Comparison of ENCODE assay signal across 8 cellular contexts in genomic region chr6:33579828-33580714, GRCh38. TPM values are rescaled to one million over a fixed set of nuclear protein-coding genes. Genes with fewer than 3 reads are reported as not detected.
A peak's percentile ranks its signal among the peaks of the same experiment; 100 is the strongest.
DNase-seq lines count a peak whose midpoint lies in the region; ATAC-seq and TF ChIP-seq lines count a peak whose summit lies in the region.

TSS of gene BAK1 (minus strand) at chr6:33580276. CDS start at chr6:33577604, 2,672 bp downstream.

- POLR2A ChIA-PET in PC-3 (lab: Charles Lee; ENCODE audit: unreplicated experiment) = interaction anchor here (0.5 to 0.6 kb wide), 2 partner anchors 162 to 1931 kb away, joined by 3 to 4 read pairs; no protein-coding TSS in a partner anchor

- H3K27me3 ChIP-seq in PC-3 (ENCODE audit: low read length) (no peaks in the 10 kb centered on the region), mucosa of stomach (ENCODE audit: control insufficient read depth, insufficient read depth, low read length) (no peaks in the 10 kb centered on the region)

- peak; percentile 76 for ATAC-seq in GM21526 (IDR thresholded peaks at IDR 0.05; ENCODE audit: low FRiP score, unreplicated experiment)
- peak; percentile 93 for ATAC-seq in PC-3

- H3K36me3 ChIP-seq in PC-3 (ENCODE audit: low read depth, low read length) (peaks cover 12% of the 10 kb centered on the region; the same call in 1 of the 2 replicates), mucosa of stomach (ENCODE audit: control insufficient read depth, insufficient read depth, low read length) (peaks cover 7% of the 10 kb centered on the region)

- H3K9me3 Mint-ChIP-seq in IgD-negative memory B cell = no peaks in the 10 kb centered on the region

- H3K79me2 ChIP-seq in PC-3 (ENCODE audit: low read length) = peaks cover 32% of the 10 kb centered on the region

- DNase-seq in DMS 273 treated with DMSO at 0.1 percent for 48 hours (lab: John Stamatoyannopoulos, UW) (peak; percentile 69), PC-3 (peak; percentile 92), erythroblast (lab: John Stamatoyannopoulos, UW) (peak; percentile 87)
- DNase-seq in activated T-cell treated with anti-CD3 and anti-CD28 coated beads, Interleukin-2, amount 50 U/mL, for 1 hour = peak; percentile 81
- DNase-seq in stimulated activated CD8-positive, alpha-beta memory T cell treated with anti-CD3 and anti-CD28 coated beads, Interleukin-4, amount 100 ng/mL, for 48 hours = peak; percentile 88

- no peaks in the 10 kb centered on the region for H4K20me1 ChIP-seq in PC-3 (ENCODE audit: low read length)

- H3K27ac Mint-ChIP-seq in IgD-negative memory B cell = peak within 1 kb of the TSS; percentile 78 to 99 (median 97)

- H3K36me3 Mint-ChIP-seq in IgD-negative memory B cell = peaks cover 4% of the 10 kb centered on the region

- peak within 1 kb of the TSS; percentile 90 to 98 (median 92) for H3K4me3 Mint-ChIP-seq in IgD-negative memory B cell

- no peaks in the 10 kb centered on the region for H3K27me3 Mint-ChIP-seq in IgD-negative memory B cell

- H3K4me2 ChIP-seq in PC-3 (ENCODE audit: low read length) = peak within 1 kb of the TSS; percentile 99

- CTCF ChIA-PET in PC-3 (lab: Charles Lee) = interaction anchor here (0.6 to 1.6 kb wide), 6 partner anchors 10 to 139 kb away, joined by 3 to 5 read pairs (median 4); partner anchors contain the start of gene ZBTB9

- H2AFZ ChIP-seq in PC-3 (ENCODE audit: low read length) = peak within 1 kb of the TSS; percentile 59

- H3K27ac ChIP-seq in PC-3 (ENCODE audit: low read length) = peak within 1 kb of the TSS; percentile 39; the same call in 1 of the 2 replicates

- H3K9me3 ChIP-seq in PC-3 (ENCODE audit: low read length) (no peaks in the 10 kb centered on the region), mucosa of stomach (ENCODE audit: control insufficient read depth, low read length) (no peaks in the 10 kb centered on the region)

- TF ChIP-seq POLR2A in erythroblast (IDR thresholded peaks at IDR 0.05; ENCODE audit: low read length) = peak; percentile 79

- intact Hi-C loops in PC-3 (cut with micrococcal nuclease) = loop anchor here (10.0 kb wide), 1 partner anchor 85 kb away; no protein-coding TSS in a partner anchor

- peaks cover 11 to 24% (median 16%) of the 10 kb centered on the region in 3 donors for H3K4me1 Mint-ChIP-seq in IgD-negative memory B cell

- BruUV-seq in PC-3 (replicated peaks; lab: Mats Ljungman, UMichigan) = TSS peak; percentile 59

- H3K4me1 ChIP-seq in PC-3 (ENCODE audit: insufficient read depth, low read length) = peaks cover 24% of the 10 kb centered on the region
- peaks cover 40% of the 10 kb centered on the region for H3K4me1 ChIP-seq in mucosa of stomach (ENCODE audit: control insufficient read depth, insufficient read depth, low read length)

- H3F3A ChIP-seq in PC-3 (ENCODE audit: low read length, unreplicated experiment) = no peaks in the 10 kb centered on the region

- H3K9ac ChIP-seq in PC-3 (ENCODE audit: low read length) = peak within 1 kb of the TSS; percentile 94
- H3K9ac ChIP-seq in mucosa of stomach (ENCODE audit: low read length) = peak within 1 kb of the TSS; percentile 97

- H3K4me3 ChIP-seq in PC-3 (ENCODE audit: low read length) (peak within 1 kb of the TSS; percentile 100), mucosa of stomach (ENCODE audit: low read length) (peak within 1 kb of the TSS; percentile 98)

- no peaks in the 10 kb centered on the region for H3K9me2 ChIP-seq in PC-3 (replicated peaks; ENCODE audit: low read length)

- peak; percentile 54 for TF ChIP-seq CTCF in PC-3 (conservative IDR thresholded peaks at IDR 0.05; ENCODE audit: low read depth, low read length)

RNA-seq across cellular contexts. Expression of gene BAK1, which starts in this region (rescaled TPM):
- polyA plus RNA-seq in IgD-negative memory B cell = 40.6 TPM
- 15.1 and 23.7 TPM in 2 replicates for total RNA-seq in PC-3 (2014; rRNA removed)

Comparison
In these comparisons a context has a peak if more than half of its experiments do, and no peak if none do; other contexts are left out.
1. Peak in every context shown above with its lines: DNase-seq, ATAC-seq, H3K4me3 ChIP-seq and H3K27ac ChIP-seq.